ENCODE assay signal across 14 cellular contexts in the genomic region with DNA sequence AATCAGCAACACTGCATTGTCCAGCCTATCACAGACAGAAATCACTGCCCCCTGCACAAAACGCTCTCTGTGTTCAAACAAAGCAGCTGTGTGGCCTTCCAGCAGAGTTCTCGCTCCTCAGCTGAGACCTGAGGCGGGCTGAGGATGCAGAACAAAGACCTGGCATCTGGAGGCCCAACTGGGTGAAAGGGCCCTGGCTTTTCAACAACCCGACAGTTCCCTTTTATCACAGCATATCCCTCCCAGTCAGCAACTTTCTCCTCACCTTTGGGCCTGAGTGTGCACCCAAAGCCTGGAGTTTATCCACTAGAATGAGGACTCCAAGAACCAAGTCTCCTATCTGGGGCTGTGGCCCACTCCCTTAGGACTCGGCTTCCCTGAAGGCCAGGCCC. TPM values are rescaled to one million over a fixed set of nuclear protein-coding genes. Genes with fewer than 3 reads are reported as not detected.
DNase-seq lines count a peak whose midpoint lies in the region; ATAC-seq and TF ChIP-seq lines count a peak whose summit lies in the region.
"Had no signal": no experiment of that assay in that cellular context is flagged by ENCODE, and none has a peak within 500 bp of the region (broad histone marks: within the 10 kb centered on the region; RNA-seq: fewer than 3 reads in every experiment).

No MANE protein-coding gene starts in this region.

- ATAC-seq in thoracic aorta (ENCODE audit: insufficient number of reproducible peaks, low FRiP score, low read depth), result no peak
- ATAC-seq: activated naive CD8-positive, alpha-beta T cell treated with anti-CD3 and anti-CD28 coated beads, Interleukin-2, amount 50 U/mL, for 24 hours had no signal

- TF ChIP-seq CTCF in nephron (IDR thresholded peaks at IDR 0.05; ENCODE audit: unreplicated experiment in 3 of 3) (no peak), thoracic aorta (IDR thresholded peaks at IDR 0.05) (no peak)

- POLR2A ChIA-PET in CD8-positive, alpha-beta memory T cell (lab: Charles Lee), result no interaction called here

- CTCF ChIA-PET in CD8-positive, alpha-beta memory T cell (lab: Charles Lee), result interaction anchor here (1.4 to 4.0 kb wide), 5 partner anchors 11 to 68 kb away, joined by 3 to 21 read pairs (median 6); no protein-coding TSS in a partner anchor

- H3K27ac Mint-ChIP-seq in nephron, result peak overlapping the region; percentile 93 to 98 (median 96)
- no peak overlapping the region for H3K27ac Mint-ChIP-seq in CD8-positive, alpha-beta memory T cell
- H3K27ac Mint-ChIP-seq: activated CD4-positive, alpha-beta memory T cell treated with anti-CD3 and anti-CD28 coated beads for 36 hours; activated naive CD8-positive, alpha-beta T cell treated with anti-CD3 and anti-CD28 coated beads, Interleukin-2, amount 50 U/mL, for 24 hours had no signal

- H3K36me3 Mint-ChIP-seq in nephron (ENCODE audit: low read depth), result peaks cover 8% of the 10 kb centered on the region
- H3K36me3 Mint-ChIP-seq in CD8-positive, alpha-beta memory T cell, result no peaks in the 10 kb centered on the region
- H3K36me3 Mint-ChIP-seq: activated CD4-positive, alpha-beta memory T cell treated with anti-CD3 and anti-CD28 coated beads for 36 hours had no signal

- DNase-seq in NCI-H2227 (lab: John Stamatoyannopoulos, UW; ENCODE audit: unreplicated experiment) (peak; percentile 47), NCI-H2227 treated with DMSO at 0.1 percent for 48 hours (lab: John Stamatoyannopoulos, UW) (no peak), thoracic aorta (ENCODE audit: low spot score) (no peak), cerebellum (ENCODE audit: low spot score) (no peak)
- no peak for DNase-seq in stimulated activated CD4-positive, alpha-beta T cell treated with anti-CD3 and anti-CD28 coated beads, Interleukin-2, amount 100 ng/mL, for 48 hours
- no peak for DNase-seq in CD8-positive, alpha-beta memory T cell
- DNase-seq: activated CD4-positive, alpha-beta memory T cell treated with anti-CD3 and anti-CD28 coated beads for 36 hours; activated naive CD8-positive, alpha-beta T cell treated with anti-CD3 and anti-CD28 coated beads, Interleukin-2, amount 50 U/mL, for 24 hours; NCI-H1930 had no signal

- peak overlapping the region; percentile 83 to 85 (median 84) for H3K4me3 Mint-ChIP-seq in nephron
- no peak overlapping the region for H3K4me3 Mint-ChIP-seq in CD8-positive, alpha-beta memory T cell
- H3K4me3 Mint-ChIP-seq: activated CD4-positive, alpha-beta memory T cell treated with anti-CD3 and anti-CD28 coated beads for 36 hours; activated naive CD8-positive, alpha-beta T cell treated with anti-CD3 and anti-CD28 coated beads, Interleukin-2, amount 50 U/mL, for 24 hours had no signal

- H3K4me1 Mint-ChIP-seq in nephron, result peaks cover 87% of the 10 kb centered on the region
- peaks cover 0 to 3% (median 1%) of the 10 kb centered on the region in 3 donors for H3K4me1 Mint-ChIP-seq in CD8-positive, alpha-beta memory T cell

- H3K9me3 ChIP-seq in thoracic aorta, result no peaks in the 10 kb centered on the region
- no peaks in the 10 kb centered on the region for H3K9me3 ChIP-seq in CD8-positive, alpha-beta memory T cell (ENCODE audit: low read length)
- H3K9me3 ChIP-seq: left lung had no signal

- no peaks in the 10 kb centered on the region for H3K27me3 ChIP-seq in thoracic aorta (replicated peaks; ENCODE audit: insufficient read depth)
- no peaks in the 10 kb centered on the region for H3K27me3 ChIP-seq in CD8-positive, alpha-beta memory T cell (ENCODE audit: insufficient read depth, low read length, poor library complexity, severe bottlenecking)
- H3K27me3 ChIP-seq: left lung had no signal

- H3K4me1 ChIP-seq in thoracic aorta (ENCODE audit: control insufficient read depth in 1 of 2, low read depth in 2 of 2), result peaks cover 39 to 64% of the 10 kb centered on the region in 2 donors
- H3K4me1 ChIP-seq in CD8-positive, alpha-beta memory T cell (ENCODE audit: insufficient read depth, low read length), result no peaks in the 10 kb centered on the region

- H3K36me3 ChIP-seq in thoracic aorta, result no peaks in the 10 kb centered on the region
- H3K36me3 ChIP-seq in CD8-positive, alpha-beta memory T cell (ENCODE audit: insufficient read depth, low read length), result no peaks in the 10 kb centered on the region
- H3K36me3 ChIP-seq: left lung had no signal

- peak overlapping the region; percentile 45 for H3K4me3 ChIP-seq in thoracic aorta
- no peak overlapping the region for H3K4me3 ChIP-seq in CD8-positive, alpha-beta memory T cell (ENCODE audit: low read length)
- H3K4me3 ChIP-seq: left lung had no signal

- H3K27me3 Mint-ChIP-seq in nephron (ENCODE audit: low read depth), result no peaks in the 10 kb centered on the region
- H3K27me3 Mint-ChIP-seq in CD8-positive, alpha-beta memory T cell, result peaks cover 0 to 8% of the 10 kb centered on the region in 2 donors
- H3K27me3 Mint-ChIP-seq: activated CD4-positive, alpha-beta memory T cell treated with anti-CD3 and anti-CD28 coated beads for 36 hours had no signal

- H3K27ac ChIP-seq in cingulate gyrus (ENCODE audit: low read depth, low read length) (peak overlapping the region; percentile 95), thoracic aorta (peak overlapping the region; percentile 91)
- no peak overlapping the region for H3K27ac ChIP-seq in CD8-positive, alpha-beta memory T cell (ENCODE audit: low read depth, low read length)
- H3K27ac ChIP-seq: left lung had no signal

- no peaks in the 10 kb centered on the region for H3K9me3 Mint-ChIP-seq in nephron
- no peaks in the 10 kb centered on the region for H3K9me3 Mint-ChIP-seq in CD8-positive, alpha-beta memory T cell
- H3K9me3 Mint-ChIP-seq: activated CD4-positive, alpha-beta memory T cell treated with anti-CD3 and anti-CD28 coated beads for 36 hours; activated naive CD8-positive, alpha-beta T cell treated with anti-CD3 and anti-CD28 coated beads, Interleukin-2, amount 50 U/mL, for 24 hours had no signal

RNA-seq across cellular contexts. Expression of a gene that starts 42.6 kb away (rescaled TPM):
- total RNA-seq in thoracic aorta, result under 1 TPM; 0.54 to 0.71 TPM
- total RNA-seq in CD8-positive, alpha-beta memory T cell, result not detected
- polyA plus RNA-seq in CD8-positive, alpha-beta memory T cell, result not detected
- total RNA-seq in cerebellum, result not detected
- total RNA-seq: activated CD4-positive, alpha-beta memory T cell treated with anti-CD3 and anti-CD28 coated beads for 36 hours; esophagus mucosa; left lung had no signal
- polyA plus RNA-seq: AG04450 had no signal

Comparison
In these comparisons a context has a peak if more than half of its experiments do, and no peak if none do; other contexts are left out.
1. H3K27ac Mint-ChIP-seq: peak in nephron (3 of 3); none in CD8-positive, alpha-beta memory T cell (0 of 8).
2. H3K4me3 Mint-ChIP-seq: peak in nephron (3 of 3); none in CD8-positive, alpha-beta memory T cell (0 of 7).